1 cellular context compared by ENCODE assay signal in genomic region chr16:67833035-67833417, GRCh38.
TF ChIP-seq lines count a peak whose summit lies in the region.

No MANE protein-coding gene starts in this region.

TF ChIP-seq in K562, 482 proteins besides CTCF, POLR2A, EP300 and RAD21:
- peak; percentile 20; the same call in 1 of the 2 replicates for TF ChIP-seq NFE2 (IDR thresholded peaks at IDR 0.05; ENCODE audit: low read depth)
- TF ChIP-seq ARID3B (CRISPR knock-in tag; IDR thresholded peaks at IDR 0.05; ENCODE audit: borderline replicate concordance): 0 out of 2 replicates have a peak, but pooled peaks have one; percentile 11
- peak in 1 of 2 experiments; percentile 37; a peak in 1 of 4 replicates for TF ChIP-seq SIN3A (IDR thresholded peaks at IDR 0.05; ENCODE audit: borderline replicate concordance in 2 of 2, control insufficient read depth in 1 of 2, low read depth in 2 of 2, low read length in 2 of 2)
- 0 out of 2 replicates have a peak, but pooled peaks have one; percentile 43 for TF ChIP-seq HDGF (IDR thresholded peaks at IDR 0.05)
- TF ChIP-seq FOXA3 (CRISPR knock-in tag; conservative IDR thresholded peaks at IDR 0.05 in 1 of 2, IDR thresholded peaks at IDR 0.05 in 1 of 2): peak in 1 of 2 experiments; percentile 39; a peak in 1 of 4 replicates
- TF ChIP-seq THAP12 (CRISPR knock-in tag; IDR thresholded peaks at IDR 0.05): 0 out of 2 replicates have a peak, but pooled peaks have one; percentile 31
- TF ChIP-seq ZBTB8A (IDR thresholded peaks at IDR 0.05; ENCODE audit: partially characterized antibody): no peak
- no peak for TF ChIP-seq GABPB2 (CRISPR knock-in tag; conservative IDR thresholded peaks at IDR 0.05)
- TF ChIP-seq TRIM24 (IDR thresholded peaks at IDR 0.05): no peak
